Comparison of ENCODE assay signal across 8 cellular contexts in genomic region chr2:61853848-61854434, GRCh38. TPM values are rescaled to one million over a fixed set of nuclear protein-coding genes. Genes with fewer than 3 reads are reported as not detected.
DNase-seq lines count a peak whose midpoint lies in the region; ATAC-seq and TF ChIP-seq lines count a peak whose summit lies in the region.

TSS of gene FAM161A (minus strand) at chr2:61854060. CDS start at chr2:61854041, 19 bp downstream.

- H3K9me3 ChIP-seq in T-helper 17 cell (ENCODE audit: control insufficient read depth, low read length, poor library complexity, severe bottlenecking) (no peaks in the 10 kb centered on the region), right cardiac atrium (ENCODE audit: control insufficient read depth, low read length) (no peaks in the 10 kb centered on the region), uterus (no peaks in the 10 kb centered on the region)

- H3K27ac ChIP-seq in right cardiac atrium (ENCODE audit: low read length) (peak within 1 kb of the TSS; percentile 57), uterus (peak within 1 kb of the TSS; percentile 89 to 95)

- peak within 1 kb of the TSS; percentile 99 for H3K4me3 Mint-ChIP-seq in T-helper 17 cell

- WGBS in right cardiac atrium, result 0% methylated on average over 39 of the region's 39 CpGs

- H3K4me1 Mint-ChIP-seq in T-helper 17 cell, result peaks cover 15% of the 10 kb centered on the region

- ATAC-seq in GM18499 (IDR thresholded peaks at IDR 0.05; ENCODE audit: insufficient read depth, unreplicated experiment) (peak; percentile 34), HG02884 (IDR thresholded peaks at IDR 0.05; ENCODE audit: unreplicated experiment) (peak; percentile 76), T-helper 17 cell (peak; percentile 55), right cardiac atrium (peak; percentile 98)

- intact Hi-C loops in right cardiac atrium (cut with DNase I) (no loop called here), uterus (cut with DNase I; ENCODE audit: low total_unique reads) (no loop called here)

- H3K27me3 Mint-ChIP-seq in T-helper 17 cell, result no peaks in the 10 kb centered on the region

- TF ChIP-seq POLR2A in uterus (IDR thresholded peaks at IDR 0.05), result peak; percentile 36 to 48

- peak within 1 kb of the TSS; percentile 96 for H3K27ac Mint-ChIP-seq in T-helper 17 cell

- H3K4me3 ChIP-seq in right cardiac atrium (ENCODE audit: low read length) (peak within 1 kb of the TSS; percentile 79), uterus (peak within 1 kb of the TSS; percentile 84 to 90)

- H3K36me3 ChIP-seq in uterus, result no peaks in the 10 kb centered on the region

- no peaks in the 10 kb centered on the region for H3K36me3 Mint-ChIP-seq in T-helper 17 cell (ENCODE audit: low read depth)

- H3K4me1 ChIP-seq in right cardiac atrium (ENCODE audit: control insufficient read depth, insufficient read depth, low read length) (no peaks in the 10 kb centered on the region), uterus (no peaks in the 10 kb centered on the region)

- peak in 1 of 4 experiments; percentile 12 for TF ChIP-seq CTCF in uterus (IDR thresholded peaks at IDR 0.05)

- DNase-seq in NCI-H146 (lab: John Stamatoyannopoulos, UW), result peak; percentile 91
- DNase-seq in T-helper 17 cell, result peak; percentile 42 to 67 (median 64)
- peak; percentile 15 to 94 (median 85) for DNase-seq in anterior cingulate cortex (lab: John Stamatoyannopoulos, UW)
- DNase-seq in right cardiac atrium, result peak; percentile 94 to 97 (median 96)
- DNase-seq in putamen (ENCODE audit: low spot score), result peak; percentile 90
- DNase-seq in uterus, result peak; percentile 87 to 89

- H3K27me3 ChIP-seq in right cardiac atrium (ENCODE audit: control insufficient read depth, insufficient read depth) (no peaks in the 10 kb centered on the region), uterus (no peaks in the 10 kb centered on the region)

RNA-seq across cellular contexts. Expression of gene FAM161A, which starts in this region (rescaled TPM):
- 1 to 10 TPM; 1.5 to 2.1 TPM for total RNA-seq in T-helper 17 cell
- total RNA-seq in right cardiac atrium, result 1 to 10 TPM; 1.3 to 2.5 (median 1.5) TPM
- polyA plus RNA-seq in right cardiac atrium, result 1.1 TPM
- total RNA-seq in uterus, result 10 to 100 TPM in 2 of 4 donors, 1 to 10 TPM in 1, under 1 TPM in 1; 0.88 to 69.7 (median 12.5) TPM

Comparison
In these comparisons a context has a peak if more than half of its experiments do, and no peak if none do; other contexts are left out.
1. Peak in every context shown above with its lines: DNase-seq, ATAC-seq, H3K4me3 ChIP-seq and H3K27ac ChIP-seq.
2. ATAC-seq: peak in every context shown above with its lines; median percentile 98 in right cardiac atrium; 76 in HG02884; 55 in T-helper 17 cell; 34 in GM18499.